ENCODE assay signal across 12 cellular contexts in the genomic region with DNA sequence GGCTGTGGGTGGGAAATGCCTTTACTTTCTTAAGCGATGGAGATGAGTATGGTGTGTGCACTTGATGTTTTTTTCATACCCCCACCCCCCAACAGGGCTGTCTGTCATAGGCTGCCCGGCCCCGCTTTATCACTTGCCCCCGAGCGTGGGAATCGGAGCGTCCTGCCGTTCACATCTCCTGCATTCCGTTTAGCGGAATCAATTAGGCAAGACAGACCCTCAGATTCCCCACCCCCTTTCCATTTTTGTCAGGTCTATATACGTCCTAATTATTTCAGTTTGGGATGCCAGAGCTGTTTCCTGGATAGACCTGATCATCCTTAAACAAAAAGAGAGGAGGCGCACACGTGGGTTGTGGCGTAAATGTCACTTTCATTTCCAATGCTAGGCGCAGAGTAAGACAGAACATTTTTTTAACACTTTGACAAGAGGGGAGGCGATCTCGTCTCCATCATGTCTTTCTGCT.
A peak's percentile ranks its signal among the peaks of the same experiment; 100 is the strongest.
DNase-seq lines count a peak whose midpoint lies in the region; ATAC-seq and TF ChIP-seq lines count a peak whose summit lies in the region.
"Had no signal": no experiment of that assay in that cellular context is flagged by ENCODE, and none has a peak within 500 bp of the region (broad histone marks: within the 10 kb centered on the region; RNA-seq: fewer than 3 reads in every experiment).

No MANE protein-coding gene starts in this region.

- H3K27ac ChIP-seq in temporal lobe (ENCODE audit: low read depth, low read length) (peak overlapping the region; percentile 65), vagina (no peak overlapping the region)
- H3K27ac ChIP-seq: SJCRH30 had no signal

- H3K36me3 Mint-ChIP-seq in activated naive CD4-positive, alpha-beta T cell treated with anti-CD3 and anti-CD28 coated beads for 36 hours (ENCODE audit: low read depth), result no peaks in the 10 kb centered on the region
- H3K36me3 Mint-ChIP-seq in activated naive CD4-positive, alpha-beta T cell treated with anti-CD3 and anti-CD28 coated beads, Interleukin-2, amount 50 U/mL, for 72 hours, result peaks cover 19 to 37% of the 10 kb centered on the region in 2 donors

- peaks cover 27% of the 10 kb centered on the region for H3K4me1 Mint-ChIP-seq in activated naive CD4-positive, alpha-beta T cell treated with anti-CD3 and anti-CD28 coated beads for 36 hours (ENCODE audit: low read depth)

- no peaks in the 10 kb centered on the region for H3K9me3 Mint-ChIP-seq in activated naive CD4-positive, alpha-beta T cell treated with anti-CD3 and anti-CD28 coated beads for 36 hours
- H3K9me3 Mint-ChIP-seq in activated naive CD4-positive, alpha-beta T cell treated with anti-CD3 and anti-CD28 coated beads, Interleukin-2, amount 50 U/mL, for 72 hours, result peaks cover 0 to 11% of the 10 kb centered on the region in 2 donors

- H3K9me3 ChIP-seq in vagina, result no peaks in the 10 kb centered on the region
- H3K9me3 ChIP-seq: SJCRH30 had no signal

- no peak for TF ChIP-seq POLR2A in vagina (IDR thresholded peaks at IDR 0.05)

- DNase-seq in activated naive CD4-positive, alpha-beta T cell treated with anti-CD3 and anti-CD28 coated beads for 36 hours, result no peak
- DNase-seq in activated naive CD4-positive, alpha-beta T cell treated with anti-CD3 and anti-CD28 coated beads, Interleukin-2, amount 50 U/mL, for 72 hours (ENCODE audit: low spot score in 2 of 2), result no peak
- peak in 28 of 42 donors; percentile 17 to 80 (median 56) for DNase-seq in head of caudate nucleus
- no peak for DNase-seq in NCI-H1436 (lab: John Stamatoyannopoulos, UW)
- no peak for DNase-seq in vagina (ENCODE audit: extremely low spot score in 2 of 2)
- DNase-seq: activated CD8-positive, alpha-beta memory T cell treated with anti-CD3 and anti-CD28 coated beads, Interleukin-2, amount 50 U/mL, for 48 hours; effector CD8-positive, alpha-beta T cell; NCI-H2029 treated with DMSO at 0.1 percent for 48 hours; SJCRH30 had no signal

- H3K4me1 ChIP-seq in vagina, result peaks cover 15% of the 10 kb centered on the region

- no peak overlapping the region for H3K27ac Mint-ChIP-seq in activated naive CD4-positive, alpha-beta T cell treated with anti-CD3 and anti-CD28 coated beads for 36 hours
- H3K27ac Mint-ChIP-seq in activated naive CD4-positive, alpha-beta T cell treated with anti-CD3 and anti-CD28 coated beads, Interleukin-2, amount 50 U/mL, for 72 hours, result no peak overlapping the region

- peaks cover 84% of the 10 kb centered on the region for H3K27me3 Mint-ChIP-seq in activated naive CD4-positive, alpha-beta T cell treated with anti-CD3 and anti-CD28 coated beads for 36 hours (ENCODE audit: low read depth)

- TF ChIP-seq CTCF in WI38 (IDR thresholded peaks at IDR 0.05; ENCODE audit: low read depth, low read length) (no peak), vagina (IDR thresholded peaks at IDR 0.05) (no peak)

- intact Hi-C loops in activated naive CD4-positive, alpha-beta T cell treated with anti-CD3 and anti-CD28 coated beads for 36 hours (cut with micrococcal nuclease), result no loop called here
- intact Hi-C loops in head of caudate nucleus (cut with DNase I) (loop anchor here (10.0 kb wide), 1 partner anchor 181 kb away; no protein-coding TSS in a partner anchor), vagina (cut with DNase I) (no loop called here)

- H3K36me3 ChIP-seq in vagina, result no peaks in the 10 kb centered on the region

- H3K4me3 Mint-ChIP-seq in activated naive CD4-positive, alpha-beta T cell treated with anti-CD3 and anti-CD28 coated beads for 36 hours, result peak overlapping the region; percentile 35

- H3K4me3 ChIP-seq in WI38 (ENCODE audit: low read depth, low read length), result peak overlapping the region; percentile 16; the same call in 1 of the 2 replicates
- no peak overlapping the region for H3K4me3 ChIP-seq in vagina
- H3K4me3 ChIP-seq: SJCRH30 had no signal

- peaks cover 23% of the 10 kb centered on the region for H3K27me3 ChIP-seq in vagina
- H3K27me3 ChIP-seq: SJCRH30 had no signal

- CTCF ChIA-PET in activated naive CD4-positive, alpha-beta T cell treated with anti-CD3 and anti-CD28 coated beads for 36 hours (lab: Charles Lee), result interaction anchor here (0.9 to 1.3 kb wide), 3 partner anchors 17 to 884 kb away, joined by 3 to 4 read pairs (median 3); no protein-coding TSS in a partner anchor

- ATAC-seq in activated naive CD4-positive, alpha-beta T cell treated with anti-CD3 and anti-CD28 coated beads, Interleukin-2, amount 50 U/mL, for 72 hours, result no peak
- no peak for ATAC-seq in GM18511 (IDR thresholded peaks at IDR 0.05; ENCODE audit: unreplicated experiment)

Comparison
In these comparisons a context has a peak if more than half of its experiments do, and no peak if none do; other contexts are left out.
1. DNase-seq: peak in head of caudate nucleus (28 of 42); none in activated naive CD4-positive, alpha-beta T cell treated with anti-CD3 and anti-CD28 coated beads for 36 hours (single experiment), activated naive CD4-positive, alpha-beta T cell treated with anti-CD3 and anti-CD28 coated beads, Interleukin-2, amount 50 U/mL, for 72 hours (0 of 2), NCI-H1436 (single experiment) and vagina (0 of 2).